ENCODE assay signal across 16 cellular contexts in genomic region chr20:19351542-19351941, GRCh38.
DNase-seq lines count a peak whose midpoint lies in the region; ATAC-seq and TF ChIP-seq lines count a peak whose summit lies in the region.
"Had no signal": no experiment of that assay in that cellular context is flagged by ENCODE, and none has a peak within 500 bp of the region (broad histone marks: within the 10 kb centered on the region; RNA-seq: fewer than 3 reads in every experiment).

No MANE protein-coding gene starts in this region.

- no peak overlapping the region for H3K18ac ChIP-seq in H9 (ENCODE audit: insufficient read length, low read depth, low read length)

- H3K79me1 ChIP-seq in H9 (ENCODE audit: insufficient read depth, low read depth, low read length, poor library complexity, severe bottlenecking), result no peaks in the 10 kb centered on the region

- no peak overlapping the region for H3K23ac ChIP-seq in H9 (ENCODE audit: insufficient read length, low read depth, low read length)

- no peak overlapping the region for H3K4me2 ChIP-seq in H9 (ENCODE audit: insufficient read depth, insufficient read length, low read length)

- H3K27ac Mint-ChIP-seq in H9, result peak overlapping the region in 1 of 3 experiments; percentile 83; a peak in 2 of 7 replicates
- H3K27ac Mint-ChIP-seq in glutamatergic neuron (ENCODE audit: unreplicated experiment), result no peak overlapping the region
- no peak overlapping the region for H3K27ac Mint-ChIP-seq in nephron progenitor cell
- H3K27ac Mint-ChIP-seq: B cell; CD4-positive, alpha-beta T cell had no signal

- H3K14ac ChIP-seq in H9 (ENCODE audit: insufficient read depth, low read length), result no peak overlapping the region

- WGBS in H9 (ENCODE audit: extremely low coverage, insufficient read length, low lambda C conversion rate), result no CpG with 5 or more reads among the region's 2 CpGs

- H3K9ac ChIP-seq in H9 (ENCODE audit: extremely low read depth, insufficient read length, low read length), result no peak overlapping the region
- H3K9ac ChIP-seq: GM23248 had no signal

- no peaks in the 10 kb centered on the region for H3K27me3 ChIP-seq in H9 (ENCODE audit: insufficient read depth, low read length)

- H3K4me1 Mint-ChIP-seq in H9 (no peaks in the 10 kb centered on the region), glutamatergic neuron (ENCODE audit: low read depth, unreplicated experiment) (no peaks in the 10 kb centered on the region), nephron progenitor cell (peaks cover 30% of the 10 kb centered on the region)

- no peak overlapping the region for H3T11ph ChIP-seq in H9 (ENCODE audit: low read length)

- H3K4ac ChIP-seq in H9 (ENCODE audit: low read depth, low read length), result no peak overlapping the region

- H3K4me3 ChIP-seq in GM12864 (ENCODE audit: low read depth, low read length), result no peak overlapping the region
- H3K4me3 ChIP-seq: GM23248 had no signal

- peak; percentile 19 for TF ChIP-seq CTCF in GM12864 (IDR thresholded peaks at IDR 0.05; ENCODE audit: low read depth, low read length, missing control alignments)
- TF ChIP-seq CTCF in H9 (conservative IDR thresholded peaks at IDR 0.05), result peak; percentile 37
- TF ChIP-seq CTCF in glutamatergic neuron (IDR thresholded peaks at IDR 0.05; ENCODE audit: partially characterized antibody, unreplicated experiment), result peak; percentile 17
- TF ChIP-seq CTCF in nephron progenitor cell (IDR thresholded peaks at IDR 0.05), result peak; percentile 13

- H3K4me1 ChIP-seq in H9 (ENCODE audit: insufficient read depth, low read length), result no peaks in the 10 kb centered on the region

- no peak overlapping the region for H3K27ac ChIP-seq in H9 (ENCODE audit: insufficient read length, low read depth, low read length)
- H3K27ac ChIP-seq: GM23248 had no signal

- H3K23me2 ChIP-seq in H9 (ENCODE audit: insufficient read length, low read depth, low read length, poor library complexity, severe bottlenecking), result no peaks in the 10 kb centered on the region

- no peak overlapping the region for H4K8ac ChIP-seq in H9 (replicated peaks; ENCODE audit: insufficient read length, low read depth, low read length)

- no peak overlapping the region for H2BK5ac ChIP-seq in H9 (ENCODE audit: insufficient read length, low read length)

- H3K4me3 Mint-ChIP-seq in H9, result no peak overlapping the region
- H3K4me3 Mint-ChIP-seq in glutamatergic neuron (ENCODE audit: unreplicated experiment), result no peak overlapping the region
- no peak overlapping the region for H3K4me3 Mint-ChIP-seq in nephron progenitor cell
- H3K4me3 Mint-ChIP-seq: B cell; CD4-positive, alpha-beta T cell had no signal

- no peaks in the 10 kb centered on the region for H3K79me2 ChIP-seq in H9 (ENCODE audit: insufficient read depth, low read length)

- H3K9me3 Mint-ChIP-seq in H9 (no peaks in the 10 kb centered on the region), glutamatergic neuron (ENCODE audit: unreplicated experiment) (no peaks in the 10 kb centered on the region), nephron progenitor cell (no peaks in the 10 kb centered on the region)
- H3K9me3 Mint-ChIP-seq: CD4-positive, alpha-beta T cell had no signal

- no peaks in the 10 kb centered on the region for H4K20me1 ChIP-seq in H9 (ENCODE audit: control insufficient read depth, insufficient read depth, insufficient read length)

- H2AFZ ChIP-seq in H9 (ENCODE audit: low read length), result no peak overlapping the region
- H2AFZ ChIP-seq: GM23248 had no signal

- H4K91ac ChIP-seq in H9 (ENCODE audit: insufficient read length, low read depth, low read length), result no peak overlapping the region

- H2BK15ac ChIP-seq in H9 (ENCODE audit: low read depth, low read length), result no peak overlapping the region

- no peaks in the 10 kb centered on the region for H3K9me3 ChIP-seq in H9 (ENCODE audit: control insufficient read depth, low read depth, low read length)

- no peak overlapping the region for H2BK20ac ChIP-seq in H9 (ENCODE audit: low read depth, low read length, poor library complexity, severe bottlenecking)

- no peaks in the 10 kb centered on the region for H3K27me3 Mint-ChIP-seq in H9 (ENCODE audit: low read depth)
- H3K27me3 Mint-ChIP-seq in glutamatergic neuron (ENCODE audit: unreplicated experiment), result no peaks in the 10 kb centered on the region
- H3K27me3 Mint-ChIP-seq in nephron progenitor cell (ENCODE audit: low read depth, poor library complexity), result peaks cover 11% of the 10 kb centered on the region
- H3K27me3 Mint-ChIP-seq: CD4-positive, alpha-beta T cell had no signal

- no peak overlapping the region for H2BK120ac ChIP-seq in H9 (ENCODE audit: low read depth, low read length, poor library complexity, severe bottlenecking)

- ATAC-seq in HG02588 (IDR thresholded peaks at IDR 0.05; ENCODE audit: unreplicated experiment), result no peak

- H2BK12ac ChIP-seq in H9 (ENCODE audit: insufficient read length, low read depth, low read length), result no peak overlapping the region

- H2AK5ac ChIP-seq in H9 (ENCODE audit: insufficient read length, low read length), result no peak overlapping the region

- DNase-seq in GM12864 (ENCODE audit: low read depth), result no peak
- no peak for DNase-seq in H9
- DNase-seq in glutamatergic neuron, result no peak
- no peak for DNase-seq in nephron progenitor cell
- no peak for DNase-seq in activated gamma-delta T cell treated with Interleukin-2 at 50 U/mL for 16 hours
- DNase-seq in pons (ENCODE audit: low spot score), result no peak
- DNase-seq in COR-L47 (lab: John Stamatoyannopoulos, UW), result no peak
- DNase-seq: C1 segment of cervical spinal cord; CD4-positive, alpha-beta T cell; DMS79; GM23248; H7; IMR-90; KBM-7 had no signal

- no peaks in the 10 kb centered on the region for H3K36me3 Mint-ChIP-seq in H9 (ENCODE audit: insufficient read depth in 1 of 3, low read depth in 3 of 3)
- no peaks in the 10 kb centered on the region for H3K36me3 Mint-ChIP-seq in glutamatergic neuron (ENCODE audit: unreplicated experiment)
- H3K36me3 Mint-ChIP-seq in nephron progenitor cell (ENCODE audit: low read depth), result no peaks in the 10 kb centered on the region

- no peak overlapping the region for H3K56ac ChIP-seq in H9 (ENCODE audit: insufficient read length, low read depth, low read length)

- H4K5ac ChIP-seq in H9 (ENCODE audit: insufficient read length, low read depth, low read length), result no peak overlapping the region
